In genomic region chrX:118117069-118117405, GRCh38 we compare ENCODE assay signal across 8 cellular contexts. TPM values are rescaled to one million over a fixed set of nuclear protein-coding genes. Genes with fewer than 3 reads are reported as not detected.
DNase-seq lines count a peak whose midpoint lies in the region; ATAC-seq, FAIRE-seq and TF ChIP-seq lines count a peak whose summit lies in the region.

No MANE protein-coding gene starts in this region.

- no peak for TF ChIP-seq CTCF in neutrophil (IDR thresholded peaks at IDR 0.05)

- H3K4me1 ChIP-seq in NT2/D1 (ENCODE audit: insufficient read depth, insufficient read length) (no peaks in the 10 kb centered on the region), esophagus (ENCODE audit: control insufficient read depth in 2 of 2, insufficient read depth in 2 of 2, low read length in 1 of 2) (no peaks in the 10 kb centered on the region), neutrophil (ENCODE audit: control insufficient read depth in 1 of 2, insufficient read depth in 1 of 2, low read depth in 1 of 2, low read length in 1 of 2) (peaks cover 0 to 3% of the 10 kb centered on the region in 2 experiments)

- H3K9me3 ChIP-seq in NT2/D1 (ENCODE audit: insufficient read depth, low read length): no peaks in the 10 kb centered on the region
- H3K9me3 ChIP-seq in esophagus (ENCODE audit: control insufficient read depth in 2 of 2, insufficient read depth in 1 of 2, low read depth in 1 of 2, low read length in 1 of 2): no peaks in the 10 kb centered on the region
- no peaks in the 10 kb centered on the region for H3K9me3 ChIP-seq in neutrophil

- TF ChIP-seq POLR2A in GM12892 (IDR thresholded peaks at IDR 0.05; ENCODE audit: low read depth, low read length): no peak

- H3K36me3 ChIP-seq in NT2/D1 (ENCODE audit: insufficient read depth, insufficient read length, low read length): no peaks in the 10 kb centered on the region
- H3K36me3 ChIP-seq in esophagus (ENCODE audit: control insufficient read depth in 2 of 2, insufficient read depth in 2 of 2, low read length in 1 of 2): no peaks in the 10 kb centered on the region
- H3K36me3 ChIP-seq in neutrophil: no peaks in the 10 kb centered on the region

- DNase-seq in GM12892 (ENCODE audit: insufficient read length) (no peak), NT2/D1 (ENCODE audit: low read depth, low spot score) (no peak), NCI-H2227 (lab: John Stamatoyannopoulos, UW; ENCODE audit: unreplicated experiment) (no peak), D341Med (ENCODE audit: low spot score) (no peak)

- peak overlapping the region; percentile 59 for H3K4me3 ChIP-seq in NT2/D1 (ENCODE audit: insufficient read length, low read depth)
- H3K4me3 ChIP-seq in esophagus (ENCODE audit: low read depth in 1 of 2, low read length in 2 of 2): peak overlapping the region; percentile 42 to 56
- peak overlapping the region; percentile 17 to 28 for H3K4me3 ChIP-seq in neutrophil (ENCODE audit: low read depth in 1 of 2, low read length in 1 of 2)

- H3K27ac ChIP-seq in esophagus (ENCODE audit: low read depth in 2 of 2, low read length in 1 of 2) (peak overlapping the region; percentile 51 to 59), neutrophil (no peak overlapping the region)

- peak; percentile 64 for FAIRE-seq in GM12892 (lab: Jason Lieb, UNC)

- H3K27me3 ChIP-seq in NT2/D1 (ENCODE audit: insufficient read depth, insufficient read length) (peaks cover 16% of the 10 kb centered on the region), esophagus (ENCODE audit: control insufficient read depth in 1 of 2, insufficient read depth in 2 of 2, low read length in 2 of 2) (no peaks in the 10 kb centered on the region), neutrophil (peaks cover 44% of the 10 kb centered on the region)

- WGBS in esophagus, 2 donors: 3 to 24% methylated on average over 12 of the region's 12 CpGs

- ATAC-seq in HG02938 (IDR thresholded peaks at IDR 0.05; ENCODE audit: unreplicated experiment): no peak
- no peak for ATAC-seq in GM19035 (IDR thresholded peaks at IDR 0.05; ENCODE audit: unreplicated experiment)

- peak overlapping the region; percentile 75 for H3K9ac ChIP-seq in NT2/D1 (ENCODE audit: insufficient read length, low read depth)

RNA-seq across cellular contexts. Expression of gene KLHL13, which starts 0.4 kb away (rescaled TPM):
- 6.7 TPM for polyA plus RNA-seq in GM12892 (2012; ENCODE audit: missing spikeins)
- 1 to 10 TPM; 1.6 to 3.0 TPM for polyA plus RNA-seq in esophagus
